ENCODE assay signal across 18 cellular contexts in the genomic region with DNA sequence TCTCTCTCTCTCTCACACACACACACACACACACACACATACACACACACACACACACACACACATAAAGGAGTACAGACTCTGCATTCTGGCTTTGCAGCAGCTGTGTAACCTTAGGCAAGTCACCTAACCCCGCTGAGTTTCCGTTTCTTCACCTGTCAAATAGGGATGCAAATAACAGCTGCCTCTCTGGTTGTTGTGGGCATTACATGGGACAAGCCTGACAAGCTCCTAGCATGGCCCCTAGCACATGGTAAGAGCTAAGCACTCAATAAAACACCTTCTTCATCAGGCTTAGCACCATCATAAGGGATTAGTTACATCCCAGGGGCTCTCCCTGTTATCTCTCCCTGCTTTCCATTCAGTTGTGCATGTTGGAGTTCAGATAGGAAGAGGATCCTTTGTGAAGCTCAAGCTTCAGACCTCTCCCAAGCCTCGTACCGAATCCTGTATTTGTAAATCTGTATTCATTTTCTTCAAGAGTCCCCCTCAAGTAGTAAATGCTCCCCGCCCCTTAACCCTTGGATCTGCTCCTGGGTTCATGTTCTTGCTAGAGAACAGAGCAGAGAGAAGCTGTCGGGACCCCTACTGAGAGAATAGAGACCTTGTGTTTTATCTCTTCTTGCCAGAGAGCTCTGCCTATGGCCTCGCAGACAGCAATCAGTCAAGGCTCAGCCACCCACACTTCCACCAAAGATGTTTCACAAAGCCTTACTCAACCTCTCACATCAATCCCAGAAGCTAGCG. TPM values are rescaled to one million over a fixed set of nuclear protein-coding genes. Genes with fewer than 3 reads are reported as not detected.
A peak's percentile ranks its signal among the peaks of the same experiment; 100 is the strongest.
DNase-seq lines count a peak whose midpoint lies in the region; ATAC-seq and TF ChIP-seq lines count a peak whose summit lies in the region.
"Had no signal": no experiment of that assay in that cellular context is flagged by ENCODE, and none has a peak within 500 bp of the region (broad histone marks: within the 10 kb centered on the region; RNA-seq: fewer than 3 reads in every experiment).

No MANE protein-coding gene starts in this region.

- no peaks in the 10 kb centered on the region for H3K36me3 ChIP-seq in brain microvascular endothelial cell (replicated peaks)
- H3K36me3 ChIP-seq: adrenal gland, SJSA1 had no signal

- ATAC-seq in HG03460 (IDR thresholded peaks at IDR 0.05; ENCODE audit: unreplicated experiment) = no peak
- ATAC-seq: activated CD8-positive, alpha-beta T cell treated with anti-CD3 and anti-CD28 coated beads, Interleukin-2, amount 10 ng/mL, durations not matched to agents 7 days and 5 days; stimulated activated memory B cell treated with anti-CD40 and anti-IgM and Interleukin-4, amounts not matched to agents 10 μg/mL and 1 μg/mL and 100 μg/mL, for 72 hours had no signal

- in situ Hi-C loops in brain microvascular endothelial cell (cut with HindIII; ENCODE audit: low pct_ligation_motif_present, low sequenced_read_pairs) = no loop called here

- DNase-seq in NCI-H2227 (lab: John Stamatoyannopoulos, UW; ENCODE audit: unreplicated experiment) = peak; percentile 44
- DNase-seq in myocyte (ENCODE audit: low read depth) = peak; percentile 17
- DNase-seq in NOMO-1 treated with DMSO at 0.1 percent for 48 hours (lab: John Stamatoyannopoulos, UW; ENCODE audit: unreplicated experiment) = no peak
- no peak for DNase-seq in brain microvascular endothelial cell
- no peak for DNase-seq in NCI-H2196 (lab: John Stamatoyannopoulos, UW; ENCODE audit: unreplicated experiment)
- DNase-seq: activated CD8-positive, alpha-beta T cell treated with anti-CD3 and anti-CD28 coated beads, Interleukin-2, amount 10 ng/mL, durations not matched to agents 7 days and 5 days; adrenal gland; Calu3; foreskin melanocyte; immature natural killer cell; IMR-90; NCI-H1436 had no signal

- peak overlapping the region; percentile 65 for H3K27ac ChIP-seq in angular gyrus (ENCODE audit: low read depth, low read length)
- no peak overlapping the region for H3K27ac ChIP-seq in brain microvascular endothelial cell
- H3K27ac ChIP-seq: adrenal gland, SJSA1 had no signal

- H3K27me3 ChIP-seq in brain microvascular endothelial cell (replicated peaks) = peaks cover 23% of the 10 kb centered on the region

- H3K4me3 ChIP-seq in brain microvascular endothelial cell (ENCODE audit: low read depth, low read length) = no peak overlapping the region
- H3K4me3 ChIP-seq: adrenal gland, SJSA1 had no signal

- TF ChIP-seq CTCF in GM12872 (IDR thresholded peaks at IDR 0.05; ENCODE audit: insufficient read depth, low read depth, low read length) (peak; percentile 24; the same call in 1 of the 3 replicates), brain microvascular endothelial cell (IDR thresholded peaks at IDR 0.05; ENCODE audit: low read depth, low read length, missing control alignments) (no peak)

RNA-seq across cellular contexts. Expression of a gene that starts 2.2 kb away (rescaled TPM):
- total RNA-seq in myocyte = 0.36 and 0.59 TPM in 2 replicates
- polyA plus RNA-seq in myocyte (2012) = 0.64 TPM
- total RNA-seq: activated CD8-positive, alpha-beta T cell treated with anti-CD3 and anti-CD28 coated beads, Interleukin-2, amount 10 ng/mL, durations not matched to agents 7 days and 5 days; Calu3; H4; SJSA1 had no signal

RNA-seq across cellular contexts. Expression of a gene that starts 40.2 kb away (rescaled TPM):
- total RNA-seq in myocyte = 26.5 and 32.3 TPM in 2 replicates
- polyA plus RNA-seq in myocyte (2012) = 9.7 TPM

Comparison
In these comparisons a context has a peak if more than half of its experiments do, and no peak if none do; other contexts are left out.
1. DNase-seq: peak in NCI-H2227 (single experiment) and myocyte (single experiment); none in NOMO-1 treated with DMSO at 0.1 percent for 48 hours (single experiment), brain microvascular endothelial cell (single experiment) and NCI-H2196 (single experiment).